Comparison of ENCODE assay signal across 14 cellular contexts in genomic region chr4:10078481-10079233, GRCh38. TPM values are rescaled to one million over a fixed set of nuclear protein-coding genes. Genes with fewer than 3 reads are reported as not detected.
DNase-seq lines count a peak whose midpoint lies in the region; ATAC-seq and TF ChIP-seq lines count a peak whose summit lies in the region.
"Had no signal": no experiment of that assay in that cellular context is flagged by ENCODE, and none has a peak within 500 bp of the region (broad histone marks: within the 10 kb centered on the region; RNA-seq: fewer than 3 reads in every experiment).

No MANE protein-coding gene starts in this region.

- H3K36me3 ChIP-seq in RWPE2 (ENCODE audit: low read depth) (peaks cover 98% of the 10 kb centered on the region), right atrium auricular region (peaks cover 100% of the 10 kb centered on the region), gastrocnemius medialis (peaks cover 0 to 100% of the 10 kb centered on the region in 2 donors)

- CTCF ChIA-PET in activated CD4-positive, alpha-beta T cell treated with anti-CD3 and anti-CD28 coated beads, Interleukin-2, amount 10 ng/mL, durations not matched to agents 7 days and 5 days (lab: Charles Lee): interaction anchor here (0.6 to 1.3 kb wide), 2 partner anchors 13 to 30 kb away, joined by 3 read pairs; no protein-coding TSS in a partner anchor

- TF ChIP-seq CTCF in RWPE2 (IDR thresholded peaks at IDR 0.05; ENCODE audit: poor library complexity, severe bottlenecking) (no peak), right atrium auricular region (IDR thresholded peaks at IDR 0.05) (no peak), gastrocnemius medialis (IDR thresholded peaks at IDR 0.05 in 4 of 5, conservative IDR thresholded peaks at IDR 0.05 in 1 of 5) (no peak)

- intact Hi-C loops in gastrocnemius medialis (cut with DNase I; ENCODE audit: low total_unique reads): no loop called here

- TF ChIP-seq POLR2A in gastrocnemius medialis (IDR thresholded peaks at IDR 0.05): no peak

- H3K27me3 ChIP-seq in RWPE2 (ENCODE audit: insufficient read depth, poor library complexity, severe bottlenecking) (no peaks in the 10 kb centered on the region), right atrium auricular region (no peaks in the 10 kb centered on the region), gastrocnemius medialis (no peaks in the 10 kb centered on the region)

- H3K9me3 Mint-ChIP-seq in activated CD4-positive, alpha-beta T cell treated with anti-CD3 and anti-CD28 coated beads, Interleukin-2, amount 10 ng/mL, durations not matched to agents 7 days and 5 days: no peaks in the 10 kb centered on the region
- H3K9me3 Mint-ChIP-seq: nephron had no signal

- POLR2A ChIA-PET in activated CD4-positive, alpha-beta T cell treated with anti-CD3 and anti-CD28 coated beads, Interleukin-2, amount 10 ng/mL, durations not matched to agents 7 days and 5 days (lab: Charles Lee): no interaction called here

- H3K27ac ChIP-seq in RWPE2 (ENCODE audit: poor library complexity, severe bottlenecking) (peak overlapping the region; percentile 5), right atrium auricular region (peak overlapping the region; percentile 51 to 73), gastrocnemius medialis (peak overlapping the region; percentile 6 to 50 (median 28))

- peaks cover 62% of the 10 kb centered on the region for H3K36me3 Mint-ChIP-seq in activated CD4-positive, alpha-beta T cell treated with anti-CD3 and anti-CD28 coated beads, Interleukin-2, amount 10 ng/mL, durations not matched to agents 7 days and 5 days (ENCODE audit: low read depth)

- in situ Hi-C loops in gastrocnemius medialis (cut with MboI; ENCODE audit: low sequenced_read_pairs in 4 of 4): no loop called here

- no peaks in the 10 kb centered on the region for H3K27me3 Mint-ChIP-seq in activated CD4-positive, alpha-beta T cell treated with anti-CD3 and anti-CD28 coated beads, Interleukin-2, amount 10 ng/mL, durations not matched to agents 7 days and 5 days

- H3K9me3 ChIP-seq in RWPE2 (ENCODE audit: severe bottlenecking) (no peaks in the 10 kb centered on the region), right atrium auricular region (no peaks in the 10 kb centered on the region), gastrocnemius medialis (no peaks in the 10 kb centered on the region)

- H3K4me1 ChIP-seq in RWPE2 (ENCODE audit: insufficient read depth, poor library complexity, severe bottlenecking) (no peaks in the 10 kb centered on the region), right atrium auricular region (peaks cover 0 to 31% of the 10 kb centered on the region in 2 donors), gastrocnemius medialis (peaks cover 2 to 7% of the 10 kb centered on the region in 2 donors)

- DNase-seq in activated CD4-positive, alpha-beta T cell treated with anti-CD3 and anti-CD28 coated beads for 1 hour: peak; percentile 7
- DNase-seq in activated CD4-positive, alpha-beta T cell treated with anti-CD3 and anti-CD28 coated beads, Interleukin-2, amount 10 ng/mL, durations not matched to agents 7 days and 5 days: no peak
- DNase-seq in RWPE2 (ENCODE audit: low spot score) (peak; percentile 44), right atrium auricular region (ENCODE audit: low spot score) (no peak), gastrocnemius medialis (no peak), NCI-H128 (lab: John Stamatoyannopoulos, UW; ENCODE audit: unreplicated experiment) (no peak), NCI-H2196 treated with DMSO at 0.1 percent for 48 hours (lab: John Stamatoyannopoulos, UW; ENCODE audit: unreplicated experiment) (no peak), putamen (ENCODE audit: low spot score) (no peak)
- DNase-seq: activated CD4-positive, alpha-beta T cell treated with anti-CD3 and anti-CD28 coated beads, Interleukin-2, amount 50 U/mL, for 4 hours; COR-L47; kidney glomerular epithelial cell; MV-4-11; NCI-H510A treated with DMSO at 0.1 percent for 48 hours had no signal

- no peak overlapping the region for H3K27ac Mint-ChIP-seq in activated CD4-positive, alpha-beta T cell treated with anti-CD3 and anti-CD28 coated beads, Interleukin-2, amount 10 ng/mL, durations not matched to agents 7 days and 5 days
- H3K27ac Mint-ChIP-seq: nephron had no signal

- ATAC-seq in RWPE2 (ENCODE audit: low read depth) (no peak), gastrocnemius medialis (no peak)

- H3K4me3 ChIP-seq in RWPE2 (ENCODE audit: severe bottlenecking) (no peak overlapping the region), right atrium auricular region (no peak overlapping the region), gastrocnemius medialis (no peak overlapping the region)

- no peak overlapping the region for H3K4me3 Mint-ChIP-seq in activated CD4-positive, alpha-beta T cell treated with anti-CD3 and anti-CD28 coated beads, Interleukin-2, amount 10 ng/mL, durations not matched to agents 7 days and 5 days
- H3K4me3 Mint-ChIP-seq: nephron had no signal

- H3K4me1 Mint-ChIP-seq in activated CD4-positive, alpha-beta T cell treated with anti-CD3 and anti-CD28 coated beads, Interleukin-2, amount 10 ng/mL, durations not matched to agents 7 days and 5 days: no peaks in the 10 kb centered on the region
- H3K4me1 Mint-ChIP-seq: nephron had no signal

RNA-seq across cellular contexts. Expression of gene WDR1, which starts 37.9 kb away (rescaled TPM):
- total RNA-seq in activated CD4-positive, alpha-beta T cell treated with anti-CD3 and anti-CD28 coated beads, Interleukin-2, amount 10 ng/mL, durations not matched to agents 7 days and 5 days: 100 to 1,000 TPM; 452 to 454 TPM
- total RNA-seq in right atrium auricular region (100 to 1,000 TPM; 109 to 216 TPM), gastrocnemius medialis (10 to 100 TPM; 57.3 to 84.2 (median 72.7) TPM)

RNA-seq across cellular contexts. Expression of gene SLC2A9, which starts 57.4 kb away (rescaled TPM):
- 1 to 10 TPM; 1.5 to 2.0 TPM for total RNA-seq in activated CD4-positive, alpha-beta T cell treated with anti-CD3 and anti-CD28 coated beads, Interleukin-2, amount 10 ng/mL, durations not matched to agents 7 days and 5 days
- total RNA-seq in right atrium auricular region (1 to 10 TPM; 3.5 to 5.8 TPM), gastrocnemius medialis (under 1 TPM; 0.19 to 0.89 (median 0.62) TPM)

Comparison
In these comparisons a context has a peak if more than half of its experiments do, and no peak if none do; other contexts are left out.
1. DNase-seq: peak in activated CD4-positive, alpha-beta T cell treated with anti-CD3 and anti-CD28 coated beads for 1 hour (single experiment) and RWPE2 (single experiment); none in activated CD4-positive, alpha-beta T cell treated with anti-CD3 and anti-CD28 coated beads, Interleukin-2, amount 10 ng/mL, durations not matched to agents 7 days and 5 days (single experiment), right atrium auricular region (single experiment), gastrocnemius medialis (0 of 2), NCI-H128 (single experiment), NCI-H2196 treated with DMSO at 0.1 percent for 48 hours (single experiment) and putamen (single experiment).
2. H3K27ac ChIP-seq: peak in every context shown above with its lines; median percentile 62 in right atrium auricular region; 28 in gastrocnemius medialis; 5 in RWPE2.